Comparison of ENCODE assay signal across 15 cellular contexts in genomic region chr3:119831941-119832371, GRCh38. TPM values are rescaled to one million over a fixed set of nuclear protein-coding genes. Genes with fewer than 3 reads are reported as not detected.
A peak's percentile ranks its signal among the peaks of the same experiment; 100 is the strongest.
DNase-seq lines count a peak whose midpoint lies in the region; ATAC-seq and TF ChIP-seq lines count a peak whose summit lies in the region.
"Had no signal": no experiment of that assay in that cellular context is flagged by ENCODE, and none has a peak within 500 bp of the region (broad histone marks: within the 10 kb centered on the region; RNA-seq: fewer than 3 reads in every experiment).

No MANE protein-coding gene starts in this region.

- 58% methylated on average over 1 of the region's 1 CpG for WGBS in SK-N-SH (ENCODE audit: low lambda C conversion rate)
- WGBS in upper lobe of left lung, 2 donors, result 79 to 82% methylated on average over 1 of the region's 1 CpG

- no peaks in the 10 kb centered on the region for H3F3A ChIP-seq in SK-N-SH (replicated peaks; ENCODE audit: insufficient read depth)

- no peak overlapping the region for H3K4me3 Mint-ChIP-seq in type B pancreatic cell
- H3K4me3 Mint-ChIP-seq: mesothelial cell of epicardium had no signal

- H3K9me3 Mint-ChIP-seq in type B pancreatic cell, result no peaks in the 10 kb centered on the region
- H3K9me3 Mint-ChIP-seq: mesothelial cell of epicardium had no signal

- TF ChIP-seq POLR2A in upper lobe of left lung (IDR thresholded peaks at IDR 0.05), result no peak

- H3K9ac ChIP-seq in SK-N-SH, result no peak overlapping the region

- POLR2A ChIA-PET in SK-N-SH (lab: Yijun Ruan, JAX), result no interaction called here

- H3K36me3 Mint-ChIP-seq in type B pancreatic cell, result peaks cover 20% of the 10 kb centered on the region

- ATAC-seq in SK-N-SH treated with all-trans-retinoic acid at 6 μM for 48 hours, result peak; percentile 65
- ATAC-seq in RWPE2 (ENCODE audit: low read depth), result peak; percentile 47; the same call in 2 of the 3 replicates
- no peak for ATAC-seq in upper lobe of left lung (ENCODE audit: low FRiP score in 2 of 2)
- ATAC-seq in HG03095 (IDR thresholded peaks at IDR 0.05; ENCODE audit: unreplicated experiment), result no peak
- ATAC-seq: body of pancreas, upper lobe of right lung had no signal

- peak overlapping the region; percentile 46 for H3K27ac Mint-ChIP-seq in type B pancreatic cell
- H3K27ac Mint-ChIP-seq: mesothelial cell of epicardium had no signal

- H3K36me3 ChIP-seq in SK-N-SH (replicated peaks in 1 of 2; ENCODE audit: control insufficient read depth in 1 of 2, insufficient read depth in 2 of 2, low read length in 1 of 2) (peaks cover 5 to 8% of the 10 kb centered on the region in 2 experiments), RWPE2 (ENCODE audit: low read depth) (peaks cover 61% of the 10 kb centered on the region), upper lobe of left lung (peaks cover 0 to 2% (median under 1%) of the 10 kb centered on the region in 4 donors)
- H3K36me3 ChIP-seq: upper lobe of right lung had no signal

- no peaks in the 10 kb centered on the region for H3K27me3 Mint-ChIP-seq in type B pancreatic cell

- H3K79me2 ChIP-seq in SK-N-SH (ENCODE audit: insufficient read depth), result peaks cover 12% of the 10 kb centered on the region

- no peak overlapping the region for H2AFZ ChIP-seq in SK-N-SH (ENCODE audit: low read depth)

- no peaks in the 10 kb centered on the region; the same call in 1 of the 2 replicates for H4K20me1 ChIP-seq in SK-N-SH (ENCODE audit: insufficient read depth)

- no peaks in the 10 kb centered on the region for H3K9me3 ChIP-seq in SK-N-SH
- no peaks in the 10 kb centered on the region for H3K9me3 ChIP-seq in RWPE2 (ENCODE audit: severe bottlenecking)
- H3K9me3 ChIP-seq in upper lobe of left lung, result no peaks in the 10 kb centered on the region
- H3K9me3 ChIP-seq: body of pancreas, upper lobe of right lung had no signal

- no peak for TF ChIP-seq RAD21 in SK-N-SH (IDR thresholded peaks at IDR 0.05; ENCODE audit: low read length)

- TF ChIP-seq EP300 in SK-N-SH (IDR thresholded peaks at IDR 0.05; ENCODE audit: borderline replicate concordance in 1 of 2, low read depth in 1 of 2, low read length in 1 of 2), result no peak
- TF ChIP-seq EP300 in upper lobe of left lung (IDR thresholded peaks at IDR 0.05), result no peak

- H3K4me1 ChIP-seq in SK-N-SH (ENCODE audit: control insufficient read depth in 1 of 2, insufficient read depth in 2 of 2, low read depth in 1 of 2, low read length in 1 of 2) (peaks cover 5 to 13% of the 10 kb centered on the region in 2 experiments; a peak in 3 of 4 replicates), RWPE2 (ENCODE audit: insufficient read depth, poor library complexity, severe bottlenecking) (no peaks in the 10 kb centered on the region), upper lobe of left lung (peaks cover 0 to 3% (median 0%) of the 10 kb centered on the region in 4 donors)
- H3K4me1 ChIP-seq: body of pancreas, upper lobe of right lung had no signal

- H3K4me1 Mint-ChIP-seq in type B pancreatic cell (ENCODE audit: unreplicated experiment), result peaks cover 20% of the 10 kb centered on the region

- CTCF ChIA-PET in SK-N-SH (lab: Yijun Ruan, JAX), result interaction anchor here (0.7 to 1.5 kb wide), 3 partner anchors 8 to 586 kb away, joined by 3 to 4 read pairs (median 3); no protein-coding TSS in a partner anchor

- no peak overlapping the region for H3K4me2 ChIP-seq in SK-N-SH

- TF ChIP-seq CTCF in SK-N-SH (IDR thresholded peaks at IDR 0.05) (no peak), RWPE2 (IDR thresholded peaks at IDR 0.05; ENCODE audit: poor library complexity, severe bottlenecking) (no peak), type B pancreatic cell (conservative IDR thresholded peaks at IDR 0.05) (no peak), upper lobe of left lung (IDR thresholded peaks at IDR 0.05) (no peak)

- H3K9me2 ChIP-seq in SK-N-SH, result no peaks in the 10 kb centered on the region

- H3K27me3 ChIP-seq in SK-N-SH (ENCODE audit: insufficient read depth) (no peaks in the 10 kb centered on the region), RWPE2 (ENCODE audit: insufficient read depth, poor library complexity, severe bottlenecking) (no peaks in the 10 kb centered on the region), upper lobe of left lung (no peaks in the 10 kb centered on the region)
- H3K27me3 ChIP-seq: body of pancreas, upper lobe of right lung had no signal

- DNase-seq in SK-N-SH (no peak), RWPE2 (ENCODE audit: low spot score) (no peak), foreskin melanocyte (peak; percentile 93), type B pancreatic cell (ENCODE audit: extremely low spot score, unreplicated experiment) (no peak), caudate nucleus (lab: John Stamatoyannopoulos, UW) (no peak), upper lobe of left lung (no peak)
- DNase-seq: activated CD4-positive, alpha-beta T cell treated with anti-CD3 and anti-CD28 coated beads for 1 hour; body of pancreas; NCI-H2081; posterior cingulate gyrus; upper lobe of right lung had no signal

- peak overlapping the region in 1 of 2 experiments; percentile 47; a peak in 2 of 4 replicates for H3K27ac ChIP-seq in SK-N-SH (ENCODE audit: low read depth in 2 of 2, low read length in 1 of 2)
- H3K27ac ChIP-seq in RWPE2 (ENCODE audit: poor library complexity, severe bottlenecking), result no peak overlapping the region
- H3K27ac ChIP-seq in caudate nucleus (ENCODE audit: low read depth, low read length), result no peak overlapping the region
- H3K27ac ChIP-seq in upper lobe of left lung, result no peak overlapping the region
- H3K27ac ChIP-seq: body of pancreas, upper lobe of right lung had no signal

- H3K4me3 ChIP-seq in SK-N-SH (ENCODE audit: low read depth in 2 of 2, low read length in 1 of 2), result no peak overlapping the region
- no peak overlapping the region for H3K4me3 ChIP-seq in RWPE2 (ENCODE audit: severe bottlenecking)
- H3K4me3 ChIP-seq in upper lobe of left lung, result no peak overlapping the region
- H3K4me3 ChIP-seq: body of pancreas, upper lobe of right lung had no signal

TF ChIP-seq in SK-N-SH treated with all-trans-retinoic acid at 6 μM for 48 hours, 23 proteins besides CTCF, POLR2A, EP300 and RAD21 (continues in another document):
- TF ChIP-seq CSDC2 (CRISPR knock-in tag; IDR thresholded peaks at IDR 0.05) (no peak), ZC3H10 (CRISPR knock-in tag; IDR thresholded peaks at IDR 0.05) (no peak), TOX (CRISPR knock-in tag; IDR thresholded peaks at IDR 0.05; ENCODE audit: borderline replicate concordance) (no peak), ESRRG (CRISPR knock-in tag; IDR thresholded peaks at IDR 0.05) (no peak), ZNF565 (CRISPR knock-in tag; conservative IDR thresholded peaks at IDR 0.05; ENCODE audit: low read depth) (no peak), ZNF70 (CRISPR knock-in tag; IDR thresholded peaks at IDR 0.05) (no peak), PATZ1 (CRISPR knock-in tag; IDR thresholded peaks at IDR 0.05; ENCODE audit: borderline replicate concordance) (no peak), ZFP3 (CRISPR knock-in tag; IDR thresholded peaks at IDR 0.05) (no peak), ZNF8 (CRISPR knock-in tag; IDR thresholded peaks at IDR 0.05) (no peak), SNAI2 (CRISPR knock-in tag; IDR thresholded peaks at IDR 0.05) (no peak)

TF ChIP-seq in SK-N-SH, 30 proteins besides CTCF, POLR2A, EP300 and RAD21:
- TF ChIP-seq NFIC (IDR thresholded peaks at IDR 0.05; ENCODE audit: borderline replicate concordance) (no peak), PBX3 (IDR thresholded peaks at IDR 0.05) (no peak), TEAD4 (IDR thresholded peaks at IDR 0.05; ENCODE audit: borderline replicate concordance, insufficient read depth) (no peak), CHD2 (IDR thresholded peaks at IDR 0.05; ENCODE audit: low read length, partially characterized antibody) (no peak), RFX5 (IDR thresholded peaks at IDR 0.05; ENCODE audit: low read length) (no peak), GATA2 (CRISPR knock-in tag; IDR thresholded peaks at IDR 0.05) (no peak)

RNA-seq across cellular contexts. Expression of gene NR1I2, which starts 50.1 kb away (rescaled TPM):
- 0.03 TPM in 1 of 2 replicates, not detected in the other for polyA plus RNA-seq in SK-N-SH (2012; rRNA removed)
- not detected in 2 replicates for polyA plus RNA-seq in SK-N-SH (2012; cell fraction: cytosol; rRNA removed)
- polyA plus RNA-seq in SK-N-SH (2012; cell fraction: nucleus; rRNA removed), result 0.12 and 0.14 TPM in 2 replicates
- 0.65 and 1.4 TPM in 2 replicates for total RNA-seq in type B pancreatic cell (ENCODE audit: low replicate concordance)
- total RNA-seq in upper lobe of left lung, result under 1 TPM in 4 of 6 donors, not detected in 2; 0.22 to 0.46 (median 0.39) TPM
- total RNA-seq: A673, upper lobe of right lung had no signal

Comparison
In these comparisons a context has a peak if more than half of its experiments do, and no peak if none do; other contexts are left out.
1. ATAC-seq: peak in SK-N-SH treated with all-trans-retinoic acid at 6 μM for 48 hours (single experiment) and RWPE2 (single experiment); none in upper lobe of left lung (0 of 2) and HG03095 (single experiment).